Comparison of ENCODE assay signal across 22 cellular contexts in the genomic region with DNA sequence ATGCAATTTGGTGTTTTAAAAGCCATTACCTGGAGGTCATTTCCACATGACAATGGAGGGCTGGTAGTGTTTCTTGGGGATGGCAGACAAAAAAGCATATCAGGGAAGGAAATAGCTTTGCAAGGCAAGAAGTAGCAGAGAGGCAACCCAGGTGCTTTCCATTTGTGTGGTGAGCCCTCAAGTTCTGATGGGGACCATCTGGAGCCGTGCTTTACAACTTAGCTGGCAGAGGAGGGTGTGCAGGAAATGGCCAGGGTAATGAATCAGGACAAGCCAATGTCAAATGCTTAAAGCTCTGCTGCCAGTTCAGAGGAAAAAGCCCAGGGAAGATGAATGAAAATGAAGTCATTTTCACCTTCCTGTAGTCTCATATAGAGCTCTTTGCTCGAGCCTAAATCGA.
"Had no signal": no experiment of that assay in that cellular context is flagged by ENCODE, and none has a peak within 500 bp of the region (broad histone marks: within the 10 kb centered on the region; RNA-seq: fewer than 3 reads in every experiment).

No MANE protein-coding gene starts in this region.

- H3K4me1 Mint-ChIP-seq: activated CD4-positive, alpha-beta T cell treated with anti-CD3 and anti-CD28 coated beads, Interleukin-2, amount 10 ng/mL, durations not matched to agents 24 days and 14 days; activated naive CD4-positive, alpha-beta T cell treated with anti-CD3 and anti-CD28 coated beads, Interleukin-2, amount 10 ng/mL, durations not matched to agents 7 days and 5 days had no signal

- H3K9me3 Mint-ChIP-seq: activated CD4-positive, alpha-beta T cell treated with anti-CD3 and anti-CD28 coated beads, Interleukin-2, amount 10 ng/mL, durations not matched to agents 24 days and 14 days; activated naive CD4-positive, alpha-beta T cell treated with anti-CD3 and anti-CD28 coated beads, Interleukin-2, amount 10 ng/mL, durations not matched to agents 7 days and 5 days; dendritic cell treated with granulocyte-macrophage colony-stimulating factor and Interleukin-4, amounts not matched to agents 40 ng/mL and 50 ng/mL, for 4 days; effector memory CD8-positive, alpha-beta T cell had no signal

- DNase-seq: activated CD4-positive, alpha-beta T cell treated with anti-CD3 and anti-CD28 coated beads, Interleukin-2, amount 10 ng/mL, durations not matched to agents 24 days and 14 days; activated CD8-positive, alpha-beta memory T cell treated with anti-CD3 and anti-CD28 coated beads, Interleukin-2, amount 50 U/mL, for 48 hours; activated effector memory CD4-positive, alpha-beta T cell treated with Interleukin-2 at 50 U/mL for 16 hours; activated naive CD4-positive, alpha-beta T cell treated with anti-CD3 and anti-CD28 coated beads, Interleukin-2, amount 10 ng/mL, durations not matched to agents 7 days and 5 days; activated naive CD8-positive, alpha-beta T cell treated with anti-CD3 and anti-CD28 coated beads, Interleukin-2, amount 50 U/mL, for 24 hours; activated T-cell treated with anti-CD3 and anti-CD28 coated beads, Interleukin-2, amount 50 U/mL, for 48 hours; aorta; effector memory CD8-positive, alpha-beta T cell; hypothalamus; stimulated activated CD4-positive, alpha-beta T cell treated with anti-CD3 and anti-CD28 coated beads, Interleukin-12 subunit alpha, Interleukin-12 subunit beta, amount 100 ng/mL, for 4 hours; stimulated activated CD4-positive, alpha-beta T cell treated with anti-CD3 and anti-CD28 coated beads, Interleukin-1b, Interleukin-23, amount 100 ng/mL, for 48 hours; T-helper 1 cell; T1000; transverse colon had no signal

- H3K4me3 ChIP-seq: breast epithelium, suprapubic skin, transverse colon, vagina had no signal

- H3K27ac ChIP-seq: breast epithelium, epithelial cell of prostate, suprapubic skin, transverse colon, vagina had no signal

- H3K36me3 ChIP-seq: breast epithelium, suprapubic skin, transverse colon, vagina had no signal

- H3K27ac Mint-ChIP-seq: activated CD4-positive, alpha-beta T cell treated with anti-CD3 and anti-CD28 coated beads, Interleukin-2, amount 10 ng/mL, durations not matched to agents 24 days and 14 days; activated naive CD4-positive, alpha-beta T cell treated with anti-CD3 and anti-CD28 coated beads, Interleukin-2, amount 10 ng/mL, durations not matched to agents 7 days and 5 days; activated naive CD8-positive, alpha-beta T cell treated with anti-CD3 and anti-CD28 coated beads, Interleukin-2, amount 50 U/mL, for 24 hours; dendritic cell treated with granulocyte-macrophage colony-stimulating factor and Interleukin-4, amounts not matched to agents 40 ng/mL and 50 ng/mL, for 4 days; effector memory CD8-positive, alpha-beta T cell; progenitor cell of endocrine pancreas; stimulated activated naive CD8-positive, alpha-beta T cell treated with anti-CD3 and anti-CD28 coated beads, Interleukin-15, Interleukin-2, amounts not matched to agents 100 ng/mL and 50 ng/mL, for 24 hours had no signal

- H3K36me3 Mint-ChIP-seq: activated naive CD4-positive, alpha-beta T cell treated with anti-CD3 and anti-CD28 coated beads, Interleukin-2, amount 10 ng/mL, durations not matched to agents 7 days and 5 days had no signal

- H3K9me3 ChIP-seq: breast epithelium, suprapubic skin, transverse colon, vagina had no signal

- ATAC-seq: activated naive CD8-positive, alpha-beta T cell treated with anti-CD3 and anti-CD28 coated beads, Interleukin-2, amount 50 U/mL, for 24 hours; effector memory CD8-positive, alpha-beta T cell; left lobe of liver had no signal

- H3K4me3 Mint-ChIP-seq: activated CD4-positive, alpha-beta T cell treated with anti-CD3 and anti-CD28 coated beads, Interleukin-2, amount 10 ng/mL, durations not matched to agents 24 days and 14 days; activated naive CD4-positive, alpha-beta T cell treated with anti-CD3 and anti-CD28 coated beads, Interleukin-2, amount 10 ng/mL, durations not matched to agents 7 days and 5 days; activated naive CD8-positive, alpha-beta T cell treated with anti-CD3 and anti-CD28 coated beads, Interleukin-2, amount 50 U/mL, for 24 hours; dendritic cell treated with granulocyte-macrophage colony-stimulating factor and Interleukin-4, amounts not matched to agents 40 ng/mL and 50 ng/mL, for 4 days; effector memory CD8-positive, alpha-beta T cell; stimulated activated naive CD8-positive, alpha-beta T cell treated with anti-CD3 and anti-CD28 coated beads, Interleukin-15, Interleukin-2, amounts not matched to agents 100 ng/mL and 50 ng/mL, for 24 hours had no signal

- H3K27me3 ChIP-seq: vagina had no signal

- H3K4me1 ChIP-seq: breast epithelium, suprapubic skin, transverse colon, vagina had no signal
